Comparison of ENCODE assay signal across 34 cellular contexts in genomic region chr6:109204511-109204910, GRCh38.
"Had no signal": no experiment of that assay in that cellular context is flagged by ENCODE, and none has a peak within 500 bp of the region (broad histone marks: within the 10 kb centered on the region; RNA-seq: fewer than 3 reads in every experiment).

No MANE protein-coding gene starts in this region.

- H3K27ac Mint-ChIP-seq: activated CD4-positive, alpha-beta T cell treated with anti-CD3 and anti-CD28 coated beads for 36 hours; activated CD4-positive, alpha-beta T cell treated with anti-CD3 and anti-CD28 coated beads, Interleukin-2, amount 10 ng/mL, durations not matched to agents 24 days and 14 days; activated CD8-positive, alpha-beta memory T cell treated with anti-CD3 and anti-CD28 coated beads, Interleukin-2, amount 10 ng/mL, durations not matched to agents 7 days and 5 days; activated CD8-positive, alpha-beta T cell treated with anti-CD3 and anti-CD28 coated beads, Interleukin-2, amount 10 ng/mL, durations not matched to agents 7 days and 5 days; activated naive CD4-positive, alpha-beta T cell treated with anti-CD3 and anti-CD28 coated beads for 36 hours; activated naive CD4-positive, alpha-beta T cell treated with anti-CD3 and anti-CD28 coated beads, Interleukin-2, amount 50 U/mL, for 24 hours; activated naive CD8-positive, alpha-beta T cell treated with anti-CD3 and anti-CD28 coated beads for 36 hours; activated naive CD8-positive, alpha-beta T cell treated with anti-CD3 and anti-CD28 coated beads, Interleukin-2, amount 50 U/mL, for 24 hours; activated T-helper 1 cell treated with anti-CD3 and anti-CD28 coated beads, Interleukin-12 subunit alpha, Interleukin-12 subunit beta, Interleukin-2, Interleukin-4 antibody, amounts not matched to agents 30 ng/mL and 10 ng/mL and 1 ng/mL, durations not matched to agents 14 hours and 24 hours and 36 hours; activated T-helper 2 cell treated with anti-CD3 and anti-CD28 coated beads, Interferon-gamma antibody, Interleukin-2, Interleukin-4, amounts not matched to agents 10 μg/mL and 5 μg/mL and 100 μg/mL, durations not matched to agents 14 hours and 24 hours and 36 hours; brain; dendritic cell treated with granulocyte-macrophage colony-stimulating factor and Interleukin-4, amounts not matched to agents 40 ng/mL and 50 ng/mL, for 4 days; endodermal cell had no signal

- H3K4me1 Mint-ChIP-seq: activated naive CD4-positive, alpha-beta T cell treated with anti-CD3 and anti-CD28 coated beads, Interleukin-2, amount 50 U/mL, for 24 hours; activated naive CD8-positive, alpha-beta T cell treated with anti-CD3 and anti-CD28 coated beads for 36 hours; brain; endodermal cell had no signal

- H3K36me3 Mint-ChIP-seq: activated CD4-positive, alpha-beta memory T cell treated with anti-CD3 and anti-CD28 coated beads for 36 hours; activated naive CD4-positive, alpha-beta T cell treated with anti-CD3 and anti-CD28 coated beads, Interleukin-2, amount 50 U/mL, for 24 hours; activated naive CD8-positive, alpha-beta T cell treated with anti-CD3 and anti-CD28 coated beads for 36 hours; brain had no signal

- H3K9me3 Mint-ChIP-seq: activated CD4-positive, alpha-beta memory T cell treated with anti-CD3 and anti-CD28 coated beads for 36 hours; activated CD4-positive, alpha-beta T cell treated with anti-CD3 and anti-CD28 coated beads, Interleukin-2, amount 10 ng/mL, durations not matched to agents 24 days and 14 days; activated naive CD4-positive, alpha-beta T cell treated with anti-CD3 and anti-CD28 coated beads for 36 hours; activated naive CD4-positive, alpha-beta T cell treated with anti-CD3 and anti-CD28 coated beads, Interleukin-2, amount 50 U/mL, for 24 hours; activated naive CD8-positive, alpha-beta T cell treated with anti-CD3 and anti-CD28 coated beads for 36 hours; activated naive CD8-positive, alpha-beta T cell treated with anti-CD3 and anti-CD28 coated beads, Interleukin-2, amount 50 U/mL, for 24 hours; activated T-helper 1 cell treated with anti-CD3 and anti-CD28 coated beads, Interleukin-12 subunit alpha, Interleukin-12 subunit beta, Interleukin-2, Interleukin-4 antibody, amounts not matched to agents 30 ng/mL and 10 ng/mL and 1 ng/mL, durations not matched to agents 14 hours and 24 hours and 36 hours; activated T-helper 2 cell treated with anti-CD3 and anti-CD28 coated beads, Interferon-gamma antibody, Interleukin-2, Interleukin-4, amounts not matched to agents 10 μg/mL and 5 μg/mL and 100 μg/mL, durations not matched to agents 14 hours and 24 hours and 36 hours; dendritic cell treated with granulocyte-macrophage colony-stimulating factor and Interleukin-4, amounts not matched to agents 40 ng/mL and 50 ng/mL, for 4 days; endodermal cell had no signal

- H3K27me3 Mint-ChIP-seq: activated CD4-positive, alpha-beta memory T cell treated with anti-CD3 and anti-CD28 coated beads for 36 hours; activated naive CD4-positive, alpha-beta T cell treated with anti-CD3 and anti-CD28 coated beads, Interleukin-2, amount 50 U/mL, for 24 hours; activated naive CD8-positive, alpha-beta T cell treated with anti-CD3 and anti-CD28 coated beads for 36 hours; brain; dendritic cell treated with granulocyte-macrophage colony-stimulating factor and Interleukin-4, amounts not matched to agents 40 ng/mL and 50 ng/mL, for 4 days had no signal

- ATAC-seq: activated CD4-positive, alpha-beta T cell treated with anti-CD3 and anti-CD28 coated beads for 36 hours; activated CD8-positive, alpha-beta memory T cell treated with anti-CD3 and anti-CD28 coated beads, Interleukin-2, amount 10 ng/mL, durations not matched to agents 7 days and 5 days; activated CD8-positive, alpha-beta T cell treated with anti-CD3 and anti-CD28 coated beads, Interleukin-2, amount 10 ng/mL, durations not matched to agents 7 days and 5 days; activated naive CD8-positive, alpha-beta T cell treated with anti-CD3 and anti-CD28 coated beads, Interleukin-2, amount 50 U/mL, for 24 hours; esophagus mucosa; gastrocnemius medialis; heart left ventricle had no signal

- H3K4me3 Mint-ChIP-seq: activated CD4-positive, alpha-beta memory T cell treated with anti-CD3 and anti-CD28 coated beads for 36 hours; activated CD4-positive, alpha-beta T cell treated with anti-CD3 and anti-CD28 coated beads for 36 hours; activated CD4-positive, alpha-beta T cell treated with anti-CD3 and anti-CD28 coated beads, Interleukin-2, amount 10 ng/mL, durations not matched to agents 24 days and 14 days; activated CD8-positive, alpha-beta memory T cell treated with anti-CD3 and anti-CD28 coated beads, Interleukin-2, amount 10 ng/mL, durations not matched to agents 7 days and 5 days; activated CD8-positive, alpha-beta T cell treated with anti-CD3 and anti-CD28 coated beads, Interleukin-2, amount 10 ng/mL, durations not matched to agents 7 days and 5 days; activated naive CD4-positive, alpha-beta T cell treated with anti-CD3 and anti-CD28 coated beads for 36 hours; activated naive CD4-positive, alpha-beta T cell treated with anti-CD3 and anti-CD28 coated beads, Interleukin-2, amount 50 U/mL, for 24 hours; activated naive CD8-positive, alpha-beta T cell treated with anti-CD3 and anti-CD28 coated beads for 36 hours; activated naive CD8-positive, alpha-beta T cell treated with anti-CD3 and anti-CD28 coated beads, Interleukin-2, amount 50 U/mL, for 24 hours; activated T-helper 1 cell treated with anti-CD3 and anti-CD28 coated beads, Interleukin-12 subunit alpha, Interleukin-12 subunit beta, Interleukin-2, Interleukin-4 antibody, amounts not matched to agents 30 ng/mL and 10 ng/mL and 1 ng/mL, durations not matched to agents 14 hours and 24 hours and 36 hours; brain; dendritic cell treated with granulocyte-macrophage colony-stimulating factor and Interleukin-4, amounts not matched to agents 40 ng/mL and 50 ng/mL, for 4 days; endodermal cell had no signal

- DNase-seq: activated CD4-positive, alpha-beta memory T cell treated with anti-CD3 and anti-CD28 coated beads for 36 hours; activated CD4-positive, alpha-beta T cell treated with anti-CD3 and anti-CD28 coated beads for 36 hours; activated CD4-positive, alpha-beta T cell treated with anti-CD3 and anti-CD28 coated beads, Interleukin-2, amount 10 ng/mL, durations not matched to agents 24 days and 14 days; activated CD4-positive, CD25-positive, alpha-beta regulatory T cell; activated CD4-positive, CD25-positive, alpha-beta regulatory T cell treated with anti-CD3 and anti-CD28 coated beads, Interleukin-2, amount 50 U/mL, for 72 hours; activated CD8-positive, alpha-beta memory T cell treated with anti-CD3 and anti-CD28 coated beads, Interleukin-2, amount 10 ng/mL, durations not matched to agents 7 days and 5 days; activated CD8-positive, alpha-beta memory T cell treated with anti-CD3 and anti-CD28 coated beads, Interleukin-2, amount 50 U/mL, for 4 hours; activated CD8-positive, alpha-beta T cell treated with anti-CD3 and anti-CD28 coated beads, Interleukin-2, amount 10 ng/mL, durations not matched to agents 7 days and 5 days; activated effector memory CD4-positive, alpha-beta T cell treated with anti-CD3 and anti-CD28 coated beads, Interleukin-2, amount 50 U/mL, for 16 hours; activated naive CD4-positive, alpha-beta T cell treated with anti-CD3 and anti-CD28 coated beads for 36 hours; activated naive CD8-positive, alpha-beta T cell treated with anti-CD3 and anti-CD28 coated beads for 36 hours; activated naive CD8-positive, alpha-beta T cell treated with anti-CD3 and anti-CD28 coated beads, Interleukin-2, amount 50 U/mL, for 24 hours; activated T-cell treated with anti-CD3 and anti-CD28 coated beads, Interleukin-2, amount 50 U/mL, for 1 hour; activated T-cell treated with anti-CD3 and anti-CD28 coated beads, Interleukin-2, amount 50 U/mL, for 48 hours; adrenal gland; amygdala; aorta; central memory CD4-positive, alpha-beta T cell; cerebellar nuclear complex; colonic mucosa; dorsolateral prefrontal cortex; effector memory CD4-positive, alpha-beta T cell; endodermal cell; foreskin fibroblast; gastrocnemius medialis; glutamatergic neuron; heart left ventricle; T-helper 2 cell had no signal
